In genomic region chr13:109145631-109146030, GRCh38 we compare ENCODE assay signal across 8 cellular contexts.
A peak's percentile ranks its signal among the peaks of the same experiment; 100 is the strongest.
DNase-seq lines count a peak whose midpoint lies in the region; ATAC-seq, FAIRE-seq and TF ChIP-seq lines count a peak whose summit lies in the region.

No MANE protein-coding gene starts in this region.

- peak; percentile 92 for ATAC-seq in GM21723 (IDR thresholded peaks at IDR 0.05; ENCODE audit: unreplicated experiment)
- peak; percentile 61 for ATAC-seq in naive thymus-derived CD4-positive, alpha-beta T cell

- H3K9me3 Mint-ChIP-seq in activated naive CD4-positive, alpha-beta T cell treated with anti-CD3 and anti-CD28 coated beads, Interleukin-2, amount 50 U/mL, for 24 hours, result no peaks in the 10 kb centered on the region
- H3K9me3 Mint-ChIP-seq in naive thymus-derived CD4-positive, alpha-beta T cell, result no peaks in the 10 kb centered on the region

- DNase-seq in activated naive CD4-positive, alpha-beta T cell treated with Interleukin-2 at 50 U/mL for 16 hours, result no peak
- DNase-seq in HTR-8/SVneo (ENCODE audit: insufficient read length, low spot score) (peak; percentile 61), RCC 7860 (ENCODE audit: low spot score) (peak; percentile 37), erythroblast (lab: John Stamatoyannopoulos, UW) (peak; percentile 3 to 10), cerebellar nuclear complex (lab: John Stamatoyannopoulos, UW) (no peak)
- DNase-seq in naive thymus-derived CD4-positive, alpha-beta T cell, result peak in 4 of 9 donors; percentile 10 to 17 (median 14)

- H3K27ac Mint-ChIP-seq in activated naive CD4-positive, alpha-beta T cell treated with anti-CD3 and anti-CD28 coated beads, Interleukin-2, amount 50 U/mL, for 24 hours, result peak overlapping the region; percentile 69
- H3K27ac Mint-ChIP-seq in naive thymus-derived CD4-positive, alpha-beta T cell, result no peak overlapping the region

- peaks cover 0 to 6% of the 10 kb centered on the region in 2 donors for H3K27me3 ChIP-seq in naive thymus-derived CD4-positive, alpha-beta T cell (ENCODE audit: control insufficient read depth in 2 of 2, insufficient read depth in 2 of 2, low read length in 2 of 2)

- H3K9me3 ChIP-seq in naive thymus-derived CD4-positive, alpha-beta T cell (ENCODE audit: control insufficient read depth in 2 of 3, low read length in 3 of 3), result no peaks in the 10 kb centered on the region

- H3K27ac ChIP-seq in naive thymus-derived CD4-positive, alpha-beta T cell (ENCODE audit: low read depth, low read length), result no peak overlapping the region

- H3K4me3 Mint-ChIP-seq in activated naive CD4-positive, alpha-beta T cell treated with anti-CD3 and anti-CD28 coated beads, Interleukin-2, amount 50 U/mL, for 24 hours, result no peak overlapping the region
- H3K4me3 Mint-ChIP-seq in naive thymus-derived CD4-positive, alpha-beta T cell, result no peak overlapping the region

- intact Hi-C loops in naive thymus-derived CD4-positive, alpha-beta T cell (cut with micrococcal nuclease), result loop anchor here (1.0 to 10.0 kb wide), 4 partner anchors 181 to 971 kb away; no protein-coding TSS in a partner anchor

- H3K4me3 ChIP-seq in naive thymus-derived CD4-positive, alpha-beta T cell (ENCODE audit: low read length), result no peak overlapping the region

- POLR2A ChIA-PET in naive thymus-derived CD4-positive, alpha-beta T cell (lab: Charles Lee), result no interaction called here

- no peak for TF ChIP-seq POLR2A in erythroblast (IDR thresholded peaks at IDR 0.05; ENCODE audit: low read length)

- CTCF ChIA-PET in naive thymus-derived CD4-positive, alpha-beta T cell (lab: Charles Lee), result interaction anchor here (0.7 to 1.4 kb wide), 2 partner anchors 9 to 647 kb away, joined by 3 read pairs; no protein-coding TSS in a partner anchor

- H3K36me3 Mint-ChIP-seq in activated naive CD4-positive, alpha-beta T cell treated with anti-CD3 and anti-CD28 coated beads, Interleukin-2, amount 50 U/mL, for 24 hours, result no peaks in the 10 kb centered on the region
- H3K36me3 Mint-ChIP-seq in naive thymus-derived CD4-positive, alpha-beta T cell, result no peaks in the 10 kb centered on the region

- H3K4me1 ChIP-seq in naive thymus-derived CD4-positive, alpha-beta T cell (ENCODE audit: control insufficient read depth in 2 of 2, insufficient read depth in 2 of 2, low read length in 2 of 2), result no peaks in the 10 kb centered on the region

- H3K36me3 ChIP-seq in naive thymus-derived CD4-positive, alpha-beta T cell (ENCODE audit: control insufficient read depth in 2 of 3, insufficient read depth in 3 of 3, low read length in 3 of 3), result no peaks in the 10 kb centered on the region

- H3K27me3 Mint-ChIP-seq in activated naive CD4-positive, alpha-beta T cell treated with anti-CD3 and anti-CD28 coated beads, Interleukin-2, amount 50 U/mL, for 24 hours, result peaks cover 31% of the 10 kb centered on the region
- H3K27me3 Mint-ChIP-seq in naive thymus-derived CD4-positive, alpha-beta T cell, result peaks cover 20 to 51% (median 47%) of the 10 kb centered on the region in 5 donors

- no peaks in the 10 kb centered on the region for H3K4me1 Mint-ChIP-seq in activated naive CD4-positive, alpha-beta T cell treated with anti-CD3 and anti-CD28 coated beads, Interleukin-2, amount 50 U/mL, for 24 hours
- peaks cover 0 to 2% (median 0%) of the 10 kb centered on the region in 7 donors for H3K4me1 Mint-ChIP-seq in naive thymus-derived CD4-positive, alpha-beta T cell

- FAIRE-seq in HTR-8/SVneo (lab: Jason Lieb, UNC) (no peak), RCC 7860 (lab: Jason Lieb, UNC) (peak; percentile 37)

Comparison
In these comparisons a context has a peak if more than half of its experiments do, and no peak if none do; other contexts are left out.
1. DNase-seq: peak in HTR-8/SVneo (single experiment), RCC 7860 (single experiment) and erythroblast (2 of 2); none in activated naive CD4-positive, alpha-beta T cell treated with Interleukin-2 at 50 U/mL for 16 hours (single experiment) and cerebellar nuclear complex (0 of 2).